In the genomic region with DNA sequence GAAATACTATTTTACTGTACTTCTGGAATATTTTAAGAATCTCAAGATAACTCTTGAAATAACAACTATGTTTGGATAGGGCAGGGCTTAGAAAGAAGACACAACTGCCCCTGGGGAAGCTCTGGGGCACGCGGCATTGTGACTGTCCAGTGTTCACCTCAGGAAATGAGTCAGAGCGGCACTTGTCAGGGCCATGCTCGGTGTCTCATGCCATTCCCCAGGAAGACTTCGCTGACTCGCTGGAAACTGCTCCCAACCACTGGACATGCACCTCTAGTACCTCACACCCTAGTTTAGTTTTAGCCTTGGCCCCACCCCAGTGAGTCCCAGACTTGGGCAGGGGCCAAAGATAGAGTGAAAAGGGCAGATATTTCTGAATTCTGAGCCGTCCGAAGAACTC, we compare ENCODE assay signal across 9 cellular contexts.
DNase-seq lines count a peak whose midpoint lies in the region; ATAC-seq and TF ChIP-seq lines count a peak whose summit lies in the region.
"Had no signal": no experiment of that assay in that cellular context is flagged by ENCODE, and none has a peak within 500 bp of the region (broad histone marks: within the 10 kb centered on the region; RNA-seq: fewer than 3 reads in every experiment).

No MANE protein-coding gene starts in this region.

- H3K27ac ChIP-seq in GM23338 (ENCODE audit: low read depth) (peak overlapping the region; percentile 22; the same call in 1 of the 2 replicates), SK-N-SH (ENCODE audit: low read depth in 2 of 2, low read length in 1 of 2) (peak overlapping the region; percentile 14 to 30; a peak in 1 of 4 replicates), gastroesophageal sphincter (peak overlapping the region; percentile 77 to 83 (median 78)), parathyroid adenoma (peak overlapping the region; percentile 98)

- H3F3A ChIP-seq in GM23338 (replicated peaks; ENCODE audit: low read depth) (no peaks in the 10 kb centered on the region), SK-N-SH (replicated peaks; ENCODE audit: insufficient read depth) (peaks cover 6% of the 10 kb centered on the region)

- H3K4me3 ChIP-seq in GM23338, result no peak overlapping the region
- H3K4me3 ChIP-seq in SK-N-SH (ENCODE audit: low read depth in 2 of 2, low read length in 1 of 2), result no peak overlapping the region
- no peak overlapping the region for H3K4me3 ChIP-seq in gastroesophageal sphincter
- peak overlapping the region; percentile 27 for H3K4me3 ChIP-seq in parathyroid adenoma (ENCODE audit: low read depth, low read length)

- WGBS in SK-N-SH (ENCODE audit: low lambda C conversion rate), result 48% methylated on average over 6 of the region's 8 CpGs
- 30 to 64% methylated on average over 2 to 8 of the region's 8 CpGs for WGBS in gastroesophageal sphincter (ENCODE audit: low coverage in 1 of 2), 2 donors

- H3K9me3 Mint-ChIP-seq in GM23338, result no peaks in the 10 kb centered on the region

- no peak for ATAC-seq in GM23338
- ATAC-seq in gastroesophageal sphincter, result no peak
- ATAC-seq in omental fat pad (ENCODE audit: low FRiP score), result no peak
- ATAC-seq in GM21723 (IDR thresholded peaks at IDR 0.05; ENCODE audit: unreplicated experiment), result no peak

- no peak overlapping the region for H2AFZ ChIP-seq in GM23338
- no peak overlapping the region for H2AFZ ChIP-seq in SK-N-SH (ENCODE audit: low read depth)
- peak overlapping the region; percentile 78 for H2AFZ ChIP-seq in parathyroid adenoma

- H3K4me1 Mint-ChIP-seq in GM23338, result peaks cover 21% of the 10 kb centered on the region

- H4K20me1 ChIP-seq in GM23338 (replicated peaks; ENCODE audit: insufficient read depth), result no peaks in the 10 kb centered on the region
- H4K20me1 ChIP-seq in SK-N-SH (ENCODE audit: insufficient read depth), result no peaks in the 10 kb centered on the region

- H3K9me3 ChIP-seq in SK-N-SH, result no peaks in the 10 kb centered on the region
- no peaks in the 10 kb centered on the region for H3K9me3 ChIP-seq in gastroesophageal sphincter
- H3K9me3 ChIP-seq in parathyroid adenoma (ENCODE audit: control insufficient read depth, low read length), result no peaks in the 10 kb centered on the region

- H3K9me2 ChIP-seq in GM23338 (ENCODE audit: insufficient read depth) (peaks cover 15% of the 10 kb centered on the region), SK-N-SH (no peaks in the 10 kb centered on the region)

- H3K27ac Mint-ChIP-seq in GM23338, result peak overlapping the region; percentile 68

- H3K4me1 ChIP-seq in GM23338 (ENCODE audit: insufficient read depth), result peaks cover 10% of the 10 kb centered on the region
- H3K4me1 ChIP-seq in SK-N-SH (ENCODE audit: control insufficient read depth in 1 of 2, insufficient read depth in 2 of 2, low read depth in 1 of 2, low read length in 1 of 2), result peaks cover 7 to 19% of the 10 kb centered on the region in 2 experiments
- peaks cover 6 to 53% (median 23%) of the 10 kb centered on the region in 3 donors for H3K4me1 ChIP-seq in gastroesophageal sphincter
- H3K4me1 ChIP-seq in parathyroid adenoma, result peaks cover 59% of the 10 kb centered on the region

- H3K4me2 ChIP-seq in GM23338, result no peak overlapping the region
- peak overlapping the region; percentile 41; the same call in 1 of the 2 replicates for H3K4me2 ChIP-seq in SK-N-SH
- H3K4me2 ChIP-seq in parathyroid adenoma (ENCODE audit: low read length), result peak overlapping the region; percentile 42

- POLR2A ChIA-PET in SK-N-SH (lab: Yijun Ruan, JAX), result no interaction called here

- H3K79me2 ChIP-seq in GM23338 (replicated peaks; ENCODE audit: insufficient read depth) (no peaks in the 10 kb centered on the region), SK-N-SH (ENCODE audit: insufficient read depth) (no peaks in the 10 kb centered on the region), parathyroid adenoma (no peaks in the 10 kb centered on the region)

- TF ChIP-seq RAD21 in SK-N-SH (IDR thresholded peaks at IDR 0.05; ENCODE audit: low read length), result no peak

- H3K36me3 ChIP-seq in GM23338 (ENCODE audit: insufficient read depth), result no peaks in the 10 kb centered on the region
- no peaks in the 10 kb centered on the region for H3K36me3 ChIP-seq in SK-N-SH (replicated peaks in 1 of 2; ENCODE audit: control insufficient read depth in 1 of 2, insufficient read depth in 2 of 2, low read length in 1 of 2)
- H3K36me3 ChIP-seq in gastroesophageal sphincter, result peaks cover 0 to 23% of the 10 kb centered on the region in 2 donors
- no peaks in the 10 kb centered on the region for H3K36me3 ChIP-seq in parathyroid adenoma (ENCODE audit: control insufficient read depth, insufficient read depth, low read length)

- no peak for DNase-seq in GM23338 (ENCODE audit: low spot score)
- no peak for DNase-seq in SK-N-SH
- no peak for DNase-seq in omental fat pad (ENCODE audit: low spot score)
- DNase-seq in DMS79 treated with DMSO at 0.1 percent for 48 hours (lab: John Stamatoyannopoulos, UW), result no peak
- DNase-seq in GOT3 (lab: John Stamatoyannopoulos, UW), result no peak
- DNase-seq: KBM-7 had no signal

- H3K27me3 ChIP-seq in GM23338 (ENCODE audit: insufficient read depth) (no peaks in the 10 kb centered on the region), SK-N-SH (ENCODE audit: insufficient read depth) (no peaks in the 10 kb centered on the region), gastroesophageal sphincter (no peaks in the 10 kb centered on the region), parathyroid adenoma (ENCODE audit: control insufficient read depth, insufficient read depth, low read length) (no peaks in the 10 kb centered on the region)

- TF ChIP-seq EP300 in SK-N-SH (IDR thresholded peaks at IDR 0.05; ENCODE audit: borderline replicate concordance in 1 of 2, low read depth in 1 of 2, low read length in 1 of 2) (no peak; a peak in 1 of 4 replicates), gastroesophageal sphincter (IDR thresholded peaks at IDR 0.05) (no peak)

- H3K9ac ChIP-seq in SK-N-SH, result no peak overlapping the region
- H3K9ac ChIP-seq in parathyroid adenoma, result no peak overlapping the region

- peaks cover 2% of the 10 kb centered on the region for H3K27me3 Mint-ChIP-seq in GM23338 (ENCODE audit: insufficient read depth, low read depth, poor library complexity)

- H3K4me3 Mint-ChIP-seq in GM23338, result no peak overlapping the region

- CTCF ChIA-PET in SK-N-SH (lab: Yijun Ruan, JAX), result no interaction called here

- H3K36me3 Mint-ChIP-seq in GM23338 (ENCODE audit: low read depth), result no peaks in the 10 kb centered on the region; the same call in 2 of the 3 replicates

- TF ChIP-seq POLR2A in gastroesophageal sphincter (IDR thresholded peaks at IDR 0.05), result no peak

- TF ChIP-seq CTCF in GM23338 (conservative IDR thresholded peaks at IDR 0.05; ENCODE audit: low read depth in 2 of 2) (no peak), SK-N-SH (IDR thresholded peaks at IDR 0.05) (no peak), gastroesophageal sphincter (IDR thresholded peaks at IDR 0.05) (no peak), parathyroid adenoma (IDR thresholded peaks at IDR 0.05) (no peak), omental fat pad (IDR thresholded peaks at IDR 0.05) (no peak)

TF ChIP-seq in GM23338, 12 proteins besides CTCF, POLR2A, EP300 and RAD21:
- TF ChIP-seq POLR2AphosphoS5 (IDR thresholded peaks at IDR 0.05; ENCODE audit: low read depth), result no peak
- TF ChIP-seq, protein P1, sequence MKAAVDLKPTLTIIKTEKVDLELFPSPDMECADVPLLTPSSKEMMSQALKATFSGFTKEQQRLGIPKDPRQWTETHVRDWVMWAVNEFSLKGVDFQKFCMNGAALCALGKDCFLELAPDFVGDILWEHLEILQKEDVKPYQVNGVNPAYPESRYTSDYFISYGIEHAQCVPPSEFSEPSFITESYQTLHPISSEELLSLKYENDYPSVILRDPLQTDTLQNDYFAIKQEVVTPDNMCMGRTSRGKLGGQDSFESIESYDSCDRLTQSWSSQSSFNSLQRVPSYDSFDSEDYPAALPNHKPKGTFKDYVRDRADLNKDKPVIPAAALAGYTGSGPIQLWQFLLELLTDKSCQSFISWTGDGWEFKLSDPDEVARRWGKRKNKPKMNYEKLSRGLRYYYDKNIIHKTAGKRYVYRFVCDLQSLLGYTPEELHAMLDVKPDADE (IDR thresholded peaks at IDR 0.05), result no peak

TF ChIP-seq in SK-N-SH, 30 proteins besides CTCF, POLR2A, EP300 and RAD21:
- peak; percentile 63 for TF ChIP-seq MAX (IDR thresholded peaks at IDR 0.05; ENCODE audit: low read depth)
- peak; percentile 51; the same call in 1 of the 2 replicates for TF ChIP-seq TCF12 (IDR thresholded peaks at IDR 0.05)
- peak; percentile 63; the same call in 1 of the 2 replicates for TF ChIP-seq FOSL2 (IDR thresholded peaks at IDR 0.05; ENCODE audit: borderline replicate concordance, low read depth)
- no peak for TF ChIP-seq TAF1 (IDR thresholded peaks at IDR 0.05; ENCODE audit: borderline replicate concordance, low read depth, low read length)
TF ChIP-seq in SK-N-SH: peak in this region for 3.

Comparison
In these comparisons a context has a peak if more than half of its experiments do, and no peak if none do; other contexts are left out.
1. H3K27ac ChIP-seq: peak in every context shown above with its lines; median percentile 98 in parathyroid adenoma; 78 in gastroesophageal sphincter; 22 in GM23338; 22 in SK-N-SH.